1 cellular context compared by ENCODE assay signal in the genomic region with DNA sequence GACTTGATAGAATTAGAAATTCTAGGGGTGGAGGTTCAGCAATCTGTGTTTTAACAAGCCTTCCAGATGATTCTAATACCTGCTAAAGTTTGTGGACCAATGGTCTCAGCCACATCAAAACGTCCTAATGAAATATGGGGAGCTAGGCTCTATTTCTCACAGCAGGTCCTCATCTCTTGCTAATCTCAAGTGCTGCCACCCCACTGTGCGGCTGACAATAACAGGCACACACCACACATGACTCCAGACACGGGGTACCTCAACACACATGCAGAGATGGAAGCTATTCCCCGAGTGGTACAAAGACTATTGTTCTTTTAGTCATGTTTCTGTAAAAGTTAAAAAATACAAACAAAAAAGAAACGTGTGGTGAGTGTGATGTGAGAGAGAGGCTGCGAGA.
TF ChIP-seq lines count a peak whose summit lies in the region.

No MANE protein-coding gene starts in this region.

TF ChIP-seq in IMR-90, 13 proteins besides CTCF, POLR2A, EP300 and RAD21 (continued from another document):
- 0 out of 2 replicates have a peak, but pooled peaks have one; percentile 1 for TF ChIP-seq BHLHE40 (IDR thresholded peaks at IDR 0.05; ENCODE audit: low read depth, low read length)
